In the genomic region with DNA sequence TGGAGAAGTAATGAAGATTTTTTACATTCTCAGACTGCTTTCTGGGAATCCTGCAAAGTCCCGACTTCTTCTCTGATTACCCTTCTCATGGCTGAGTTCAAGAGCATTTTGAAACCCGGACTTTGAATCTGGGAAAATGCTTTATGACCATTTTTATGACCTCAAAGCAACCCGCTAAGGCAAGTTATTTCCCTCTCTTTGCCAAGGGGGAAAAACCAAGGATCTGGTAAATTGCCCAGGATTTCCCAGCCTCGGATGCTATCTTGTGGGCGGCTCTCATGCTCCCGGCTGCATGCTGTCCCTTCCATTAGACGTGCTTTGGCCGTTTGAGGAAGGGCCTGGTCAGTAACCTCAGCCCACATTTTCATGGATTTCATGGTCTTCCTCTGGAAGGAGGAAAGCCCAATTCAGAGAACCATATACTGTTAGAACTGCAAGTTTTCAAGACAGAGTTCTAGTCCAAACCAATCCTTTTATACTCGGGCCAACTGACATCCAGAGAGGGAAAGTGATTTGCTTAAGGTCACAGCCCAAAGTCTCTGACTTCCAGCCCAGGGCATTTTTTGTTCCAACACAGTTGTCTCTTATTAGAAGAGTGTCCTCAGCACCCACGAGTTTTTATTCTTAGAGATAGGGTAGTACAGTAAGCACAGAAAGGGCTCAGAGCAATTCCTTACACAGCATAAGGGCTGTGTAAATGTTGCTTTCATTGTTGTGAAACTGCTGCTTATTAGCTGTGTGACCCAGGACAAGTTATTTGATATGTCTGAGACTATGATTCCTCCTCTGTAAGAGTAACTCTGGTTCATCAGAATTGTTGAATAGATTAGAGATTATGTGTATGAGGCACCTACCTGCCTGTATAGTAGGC, we compare ENCODE assay signal across 1 cellular context.
TF ChIP-seq lines count a peak whose summit lies in the region.

No MANE protein-coding gene starts in this region.

TF ChIP-seq in HepG2, 621 proteins besides CTCF, POLR2A, EP300 and RAD21 (continued from another document):
- TF ChIP-seq, protein P1, sequence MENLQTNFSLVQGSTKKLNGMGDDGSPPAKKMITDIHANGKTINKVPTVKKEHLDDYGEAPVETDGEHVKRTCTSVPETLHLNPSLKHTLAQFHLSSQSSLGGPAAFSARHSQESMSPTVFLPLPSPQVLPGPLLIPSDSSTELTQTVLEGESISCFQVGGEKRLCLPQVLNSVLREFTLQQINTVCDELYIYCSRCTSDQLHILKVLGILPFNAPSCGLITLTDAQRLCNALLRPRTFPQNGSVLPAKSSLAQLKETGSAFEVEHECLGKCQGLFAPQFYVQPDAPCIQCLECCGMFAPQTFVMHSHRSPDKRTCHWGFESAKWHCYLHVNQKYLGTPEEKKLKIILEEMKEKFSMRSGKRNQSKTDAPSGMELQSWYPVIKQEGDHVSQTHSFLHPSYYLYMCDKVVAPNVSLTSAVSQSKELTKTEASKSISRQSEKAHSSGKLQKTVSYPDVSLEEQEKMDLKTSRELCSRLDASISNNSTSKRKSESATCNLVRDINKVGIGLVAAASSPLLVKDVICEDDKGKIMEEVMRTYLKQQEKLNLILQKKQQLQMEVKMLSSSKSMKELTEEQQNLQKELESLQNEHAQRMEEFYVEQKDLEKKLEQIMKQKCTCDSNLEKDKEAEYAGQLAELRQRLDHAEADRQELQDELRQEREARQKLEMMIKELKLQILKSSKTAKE (CRISPR knock-in tag; IDR thresholded peaks at IDR 0.05; ENCODE audit: borderline replicate concordance): no peak
- TF ChIP-seq NRL (CRISPR knock-in tag; IDR thresholded peaks at IDR 0.05; ENCODE audit: borderline replicate concordance): no peak
- TF ChIP-seq RXRB (CRISPR knock-in tag; IDR thresholded peaks at IDR 0.05; ENCODE audit: borderline replicate concordance): no peak
- TF ChIP-seq ATM (IDR thresholded peaks at IDR 0.05; ENCODE audit: borderline replicate concordance): no peak
- TF ChIP-seq, protein P2, sequence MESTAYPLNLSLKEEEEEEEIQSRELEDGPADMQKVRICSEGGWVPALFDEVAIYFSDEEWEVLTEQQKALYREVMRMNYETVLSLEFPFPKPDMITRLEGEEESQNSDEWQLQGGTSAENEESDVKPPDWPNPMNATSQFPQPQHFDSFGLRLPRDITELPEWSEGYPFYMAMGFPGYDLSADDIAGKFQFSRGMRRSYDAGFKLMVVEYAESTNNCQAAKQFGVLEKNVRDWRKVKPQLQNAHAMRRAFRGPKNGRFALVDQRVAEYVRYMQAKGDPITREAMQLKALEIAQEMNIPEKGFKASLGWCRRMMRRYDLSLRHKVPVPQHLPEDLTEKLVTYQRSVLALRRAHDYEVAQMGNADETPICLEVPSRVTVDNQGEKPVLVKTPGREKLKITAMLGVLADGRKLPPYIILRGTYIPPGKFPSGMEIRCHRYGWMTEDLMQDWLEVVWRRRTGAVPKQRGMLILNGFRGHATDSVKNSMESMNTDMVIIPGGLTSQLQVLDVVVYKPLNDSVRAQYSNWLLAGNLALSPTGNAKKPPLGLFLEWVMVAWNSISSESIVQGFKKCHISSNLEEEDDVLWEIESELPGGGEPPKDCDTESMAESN (CRISPR knock-in tag; conservative IDR thresholded peaks at IDR 0.05): no peak
